Comparison of ENCODE assay signal across 1 cellular context in the genomic region with DNA sequence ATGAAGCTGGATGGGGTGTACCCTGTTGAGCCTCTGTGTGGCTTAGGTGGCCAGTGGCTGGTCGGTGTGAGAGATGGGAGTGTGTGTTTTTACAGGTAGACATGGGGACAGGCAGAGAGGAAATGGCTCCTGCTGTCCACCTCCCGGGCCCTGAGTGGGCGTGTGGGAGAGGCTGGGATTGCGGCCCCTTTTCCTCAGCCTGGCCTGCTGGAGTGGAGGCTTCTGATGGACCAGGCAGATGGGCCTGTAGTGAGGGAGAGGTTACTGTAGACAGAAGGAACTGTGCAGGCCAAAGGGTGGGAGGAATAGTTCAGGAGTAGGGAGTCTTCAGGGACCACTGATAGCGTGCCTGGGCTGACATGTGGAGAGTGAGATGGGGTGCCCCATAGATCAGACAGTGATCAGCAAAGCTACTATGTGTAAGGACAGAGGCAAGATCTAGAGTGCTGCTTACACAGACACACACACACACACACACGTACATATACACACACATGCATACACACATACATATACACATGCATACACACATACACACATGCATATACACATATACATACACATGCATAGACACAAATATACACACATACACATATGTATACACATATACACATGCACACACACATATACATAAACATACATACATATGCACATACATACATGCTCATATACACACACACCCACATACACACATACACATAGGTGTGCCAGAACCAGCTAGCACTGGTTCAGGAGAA.
TF ChIP-seq lines count a peak whose summit lies in the region.

No MANE protein-coding gene starts in this region.

TF ChIP-seq in IMR-90, 13 proteins besides CTCF, POLR2A, EP300 and RAD21 (continued from another document):
- TF ChIP-seq ELK1 (IDR thresholded peaks at IDR 0.05; ENCODE audit: borderline replicate concordance, low read depth, low read length) (no peak), BHLHE40 (IDR thresholded peaks at IDR 0.05; ENCODE audit: low read depth, low read length) (no peak), MAFK (IDR thresholded peaks at IDR 0.05; ENCODE audit: low read depth, low read length) (no peak), MAZ (IDR thresholded peaks at IDR 0.05; ENCODE audit: borderline replicate concordance, low read depth, low read length) (no peak), FOS (IDR thresholded peaks at IDR 0.05; ENCODE audit: low read depth, low read length) (no peak)
